ENCODE assay signal across 8 cellular contexts in the genomic region with DNA sequence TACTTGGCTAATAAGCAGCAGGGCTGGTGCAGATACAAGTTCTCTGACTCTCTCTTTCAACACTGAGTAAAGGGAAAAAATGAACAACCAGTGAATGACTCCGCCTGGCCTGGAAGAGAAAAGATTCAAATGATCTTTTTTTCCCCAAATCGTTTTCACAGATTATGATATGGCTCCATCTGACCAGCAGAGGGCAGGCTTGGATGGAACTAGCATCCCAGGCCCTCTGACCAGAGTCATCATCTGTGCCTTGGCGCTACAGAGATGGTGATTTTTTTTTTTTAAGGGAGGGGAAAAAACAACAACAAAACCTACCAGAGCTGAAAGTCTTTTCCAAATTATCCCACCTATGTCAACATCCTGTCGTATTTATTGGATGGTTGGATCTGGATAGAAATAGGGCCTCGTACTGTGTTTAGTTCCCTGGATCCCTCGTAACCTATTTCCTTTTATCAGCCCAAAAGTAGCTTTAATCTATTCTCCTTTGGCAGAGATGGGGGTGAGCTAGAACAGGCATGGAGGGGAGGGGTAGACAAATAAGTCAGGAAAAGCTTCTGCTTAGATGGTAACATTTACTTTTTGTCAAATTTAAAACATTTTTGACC.
DNase-seq lines count a peak whose midpoint lies in the region; ATAC-seq and TF ChIP-seq lines count a peak whose summit lies in the region.

No MANE protein-coding gene starts in this region.

- H3K4me3 ChIP-seq in KMS-11 (IDR thresholded peaks at IDR 0.05; ENCODE audit: insufficient read depth, low read depth, low read length) = no peak overlapping the region

- H3K4me2 ChIP-seq in KMS-11 = no peak overlapping the region

- DNase-seq in ELR (ENCODE audit: low read depth) = peak; percentile 78
- DNase-seq in T follicular helper cell (ENCODE audit: low read depth) = peak; percentile 1
- DNase-seq in immature natural killer cell = peak; percentile 7 to 31 (median 14)
- peak; percentile 7 to 39 for DNase-seq in stimulated activated CD4-positive, alpha-beta T cell treated with anti-CD3 and anti-CD28 coated beads, Interleukin-15, amount 100 ng/mL, for 48 hours (ENCODE audit: low read depth in 2 of 2)

- ATAC-seq in GM21576 (IDR thresholded peaks at IDR 0.05; ENCODE audit: unreplicated experiment) (peak; percentile 75), HG03135 (IDR thresholded peaks at IDR 0.05; ENCODE audit: unreplicated experiment) (no peak)

- H3K36me3 ChIP-seq in KMS-11 (ENCODE audit: insufficient read depth) = no peaks in the 10 kb centered on the region

- no peaks in the 10 kb centered on the region for H3K79me2 ChIP-seq in KMS-11 (ENCODE audit: insufficient read depth, low read depth)

- H3K27me3 ChIP-seq in KMS-11 (ENCODE audit: insufficient read depth, low read depth) = no peaks in the 10 kb centered on the region

- H4K20me1 ChIP-seq in KMS-11 (ENCODE audit: insufficient read depth) = no peaks in the 10 kb centered on the region

- H3K9me3 Mint-ChIP-seq in brain (no peaks in the 10 kb centered on the region), immature natural killer cell (no peaks in the 10 kb centered on the region)

- H3K4me3 Mint-ChIP-seq in brain (no peak overlapping the region), immature natural killer cell (no peak overlapping the region)

- H3K27me3 Mint-ChIP-seq in brain (no peaks in the 10 kb centered on the region), immature natural killer cell (ENCODE audit: low read depth in 3 of 3) (no peaks in the 10 kb centered on the region)

- H3K36me3 Mint-ChIP-seq in brain (no peaks in the 10 kb centered on the region), immature natural killer cell (peaks cover 0 to 4% (median 4%) of the 10 kb centered on the region in 3 donors)

- H3K27ac Mint-ChIP-seq in brain = peak overlapping the region in 2 of 5 experiments; percentile 31 to 41
- no peak overlapping the region for H3K27ac Mint-ChIP-seq in immature natural killer cell

- H3K4me1 ChIP-seq in KMS-11 (ENCODE audit: low read depth, poor library complexity, severe bottlenecking) = no peaks in the 10 kb centered on the region

- peak overlapping the region; percentile 21; the same call in 1 of the 2 replicates for H2AFZ ChIP-seq in KMS-11 (ENCODE audit: low read depth)

- no peak overlapping the region for H3K27ac ChIP-seq in KMS-11

- no peak overlapping the region for H3K9ac ChIP-seq in KMS-11

- peaks cover 22% of the 10 kb centered on the region for H3K4me1 Mint-ChIP-seq in brain
- peaks cover 0 to 2% of the 10 kb centered on the region in 2 donors for H3K4me1 Mint-ChIP-seq in immature natural killer cell

- TF ChIP-seq CTCF in KMS-11 (conservative IDR thresholded peaks at IDR 0.05; ENCODE audit: low read depth, low read length) (peak; percentile 98), brain (conservative IDR thresholded peaks at IDR 0.05) (peak; percentile 87 to 89)

Comparison
In these comparisons a context has a peak if more than half of its experiments do, and no peak if none do; other contexts are left out.
1. DNase-seq: peak in every context shown above with its lines; median percentile 78 in ELR; 23 in stimulated activated CD4-positive, alpha-beta T cell treated with anti-CD3 and anti-CD28 coated beads, Interleukin-15, amount 100 ng/mL, for 48 hours; 14 in immature natural killer cell; 1 in T follicular helper cell.